ENCODE assay signal across 1 cellular context in the genomic region with DNA sequence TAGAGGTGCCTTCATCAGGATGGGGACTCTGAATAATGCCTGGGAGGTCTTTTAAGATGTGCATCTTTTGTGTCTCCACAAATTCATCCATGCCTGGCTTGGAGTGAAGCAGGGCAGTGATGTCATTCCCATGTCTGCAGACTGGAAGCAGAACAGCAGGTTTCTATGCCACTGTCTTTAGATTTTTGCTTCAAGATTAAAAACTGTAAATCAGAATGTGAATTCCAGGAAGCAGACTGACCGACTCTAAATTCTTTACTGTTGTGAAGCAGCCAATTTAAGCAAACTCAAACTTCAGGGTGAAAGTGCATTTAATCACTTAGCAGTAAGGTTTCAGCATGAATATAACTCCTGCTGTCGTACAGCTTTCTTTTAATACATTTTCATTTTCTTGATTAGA.
TF ChIP-seq lines count a peak whose summit lies in the region.

No MANE protein-coding gene starts in this region.

TF ChIP-seq in SK-N-SH treated with all-trans-retinoic acid at 6 μM for 48 hours, 23 proteins besides CTCF, POLR2A, EP300 and RAD21 (continued from another document):
- TF ChIP-seq, protein P1, sequence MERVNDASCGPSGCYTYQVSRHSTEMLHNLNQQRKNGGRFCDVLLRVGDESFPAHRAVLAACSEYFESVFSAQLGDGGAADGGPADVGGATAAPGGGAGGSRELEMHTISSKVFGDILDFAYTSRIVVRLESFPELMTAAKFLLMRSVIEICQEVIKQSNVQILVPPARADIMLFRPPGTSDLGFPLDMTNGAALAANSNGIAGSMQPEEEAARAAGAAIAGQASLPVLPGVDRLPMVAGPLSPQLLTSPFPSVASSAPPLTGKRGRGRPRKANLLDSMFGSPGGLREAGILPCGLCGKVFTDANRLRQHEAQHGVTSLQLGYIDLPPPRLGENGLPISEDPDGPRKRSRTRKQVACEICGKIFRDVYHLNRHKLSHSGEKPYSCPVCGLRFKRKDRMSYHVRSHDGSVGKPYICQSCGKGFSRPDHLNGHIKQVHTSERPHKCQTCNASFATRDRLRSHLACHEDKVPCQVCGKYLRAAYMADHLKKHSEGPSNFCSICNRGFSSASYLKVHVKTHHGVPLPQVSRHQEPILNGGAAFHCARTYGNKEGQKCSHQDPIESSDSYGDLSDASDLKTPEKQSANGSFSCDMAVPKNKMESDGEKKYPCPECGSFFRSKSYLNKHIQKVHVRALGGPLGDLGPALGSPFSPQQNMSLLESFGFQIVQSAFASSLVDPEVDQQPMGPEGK (CRISPR knock-in tag; IDR thresholded peaks at IDR 0.05; ENCODE audit: borderline replicate concordance) = no peak
- no peak for TF ChIP-seq ZNF565 (CRISPR knock-in tag; conservative IDR thresholded peaks at IDR 0.05; ENCODE audit: low read depth)
